25 cellular contexts compared by ENCODE assay signal in the genomic region with DNA sequence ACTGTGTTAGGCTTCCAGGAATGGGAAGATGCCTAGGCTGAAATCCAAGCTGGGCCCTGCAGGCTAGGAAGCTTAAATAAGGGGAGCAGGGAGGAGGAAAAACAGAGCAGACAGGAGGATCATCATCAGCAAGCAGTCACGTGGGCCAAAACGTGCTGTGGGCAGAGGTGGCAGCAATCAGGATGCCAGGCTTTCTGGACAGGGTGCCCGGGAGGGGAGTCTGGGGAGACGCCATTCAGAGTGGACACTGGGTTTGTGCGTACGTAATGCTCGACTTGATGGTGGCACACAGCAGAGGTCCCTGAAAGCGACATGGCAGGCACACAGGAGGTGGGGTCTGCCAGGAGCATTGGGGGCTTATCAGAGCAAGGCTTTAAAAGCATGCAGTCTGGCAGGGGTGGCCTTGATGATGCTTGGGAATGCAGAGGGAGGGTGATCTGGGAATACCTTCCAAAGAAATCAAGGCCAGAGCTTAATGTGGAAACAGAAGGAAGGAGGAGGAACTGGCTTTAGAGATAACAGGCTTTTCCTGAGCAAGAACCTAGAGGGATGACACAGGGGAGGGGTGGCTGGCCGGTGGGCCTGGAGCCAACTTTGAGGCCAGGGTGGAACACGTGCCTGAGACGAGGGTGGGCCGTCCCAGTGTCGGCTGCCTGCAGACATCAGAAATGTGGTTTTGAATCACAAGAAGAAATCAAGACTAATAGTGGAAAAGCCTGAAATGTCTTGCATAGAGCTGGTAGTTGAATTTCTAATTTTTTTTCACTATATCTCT.
A peak's percentile ranks its signal among the peaks of the same experiment; 100 is the strongest.
DNase-seq lines count a peak whose midpoint lies in the region; ATAC-seq, FAIRE-seq and TF ChIP-seq lines count a peak whose summit lies in the region.
"Had no signal": no experiment of that assay in that cellular context is flagged by ENCODE, and none has a peak within 500 bp of the region (broad histone marks: within the 10 kb centered on the region; RNA-seq: fewer than 3 reads in every experiment).

No MANE protein-coding gene starts in this region.

- no peak overlapping the region for H3K4me3 ChIP-seq in osteoblast (ENCODE audit: insufficient read depth, low read length)
- H3K4me3 ChIP-seq: A549, BLaER1, neural progenitor cell, prostate gland, vagina had no signal

- no peaks in the 10 kb centered on the region for H3K9me3 ChIP-seq in osteoblast (ENCODE audit: low read depth, low read length)
- H3K9me3 ChIP-seq: A549, BLaER1, Caco-2, prostate gland, vagina had no signal

- H3K27ac ChIP-seq in osteoblast (ENCODE audit: low read depth, low read length): no peak overlapping the region
- H3K27ac ChIP-seq: A549, BLaER1, neural progenitor cell, prostate gland, vagina had no signal

- intact Hi-C loops in left cardiac atrium (cut with DNase I) (loop anchor here in 1 of 2 donors (10.0 kb wide), 1 partner anchor 213 kb away; a partner anchor contains a TSS), Right ventricle myocardium inferior (cut with DNase I) (no loop called here), left ventricle myocardium superior (cut with micrococcal nuclease) (no loop called here)

- no peaks in the 10 kb centered on the region for H3K36me3 ChIP-seq in osteoblast (ENCODE audit: insufficient read depth, low read length)
- H3K36me3 ChIP-seq: BLaER1, neural progenitor cell, prostate gland, vagina had no signal

- H3K4me2 ChIP-seq in osteoblast (ENCODE audit: insufficient read depth, low read length): no peak overlapping the region
- H3K4me2 ChIP-seq: A549, BLaER1, neural progenitor cell had no signal

- no peak for FAIRE-seq in urothelium cell line (lab: Jason Lieb, UNC)
- FAIRE-seq: A549, GM12891 had no signal

- H3K4me1 ChIP-seq in osteoblast (ENCODE audit: insufficient read depth, low read length): no peaks in the 10 kb centered on the region
- H3K4me1 ChIP-seq: A549, Caco-2, neural progenitor cell, prostate gland had no signal

- no peaks in the 10 kb centered on the region for H4K20me1 ChIP-seq in osteoblast (ENCODE audit: insufficient read depth, low read length)
- H4K20me1 ChIP-seq: BLaER1 had no signal

- peak; percentile 53 to 67 for ATAC-seq in left cardiac atrium
- no peak for ATAC-seq in Right ventricle myocardium inferior
- peak; percentile 52 for ATAC-seq in left ventricle myocardium superior
- ATAC-seq in HG03460 (IDR thresholded peaks at IDR 0.05; ENCODE audit: unreplicated experiment): no peak
- ATAC-seq: A549 had no signal

- H3K79me2 ChIP-seq in osteoblast (ENCODE audit: insufficient read depth, low read length): no peaks in the 10 kb centered on the region

- no peaks in the 10 kb centered on the region for H3K27me3 ChIP-seq in osteoblast (ENCODE audit: insufficient read depth, low read length)
- H3K27me3 ChIP-seq: BLaER1, neural progenitor cell, vagina had no signal

- no peak for DNase-seq in left cardiac atrium
- DNase-seq in Right ventricle myocardium inferior (ENCODE audit: missing footprints): no peak
- peak; percentile 52 for DNase-seq in left ventricle myocardium superior
- peak; percentile 59 for DNase-seq in osteoblast (ENCODE audit: insufficient read length, low spot score, missing footprints)
- peak; percentile 25 for DNase-seq in urothelium cell line (ENCODE audit: low spot score)
- DNase-seq in NCI-H1092 (lab: John Stamatoyannopoulos, UW): no peak
- DNase-seq in medulla oblongata (ENCODE audit: extremely low spot score): no peak
- DNase-seq: activated CD4-positive, alpha-beta T cell treated with anti-CD3 and anti-CD28 coated beads for 48 hours; activated naive CD8-positive, alpha-beta T cell treated with anti-CD3 and anti-CD28 coated beads, Interleukin-2, amount 10 ng/mL, durations not matched to agents 7 days and 5 days; Caco-2; cerebellar nuclear complex; DMS79 treated with DMSO at 0.1 percent for 48 hours; effector memory CD4-positive, alpha-beta T cell; foreskin fibroblast; H7; NCI-H1048; NCI-H187 treated with DMSO at 0.1 percent for 48 hours; NCI-H526 had no signal

- no peak for TF ChIP-seq CTCF in osteoblast (IDR thresholded peaks at IDR 0.05; ENCODE audit: extremely low read depth, low read depth, low read length)

- no peak overlapping the region for H2AFZ ChIP-seq in osteoblast (ENCODE audit: low read length)
- H2AFZ ChIP-seq: neural progenitor cell had no signal

Comparison
In these comparisons a context has a peak if more than half of its experiments do, and no peak if none do; other contexts are left out.
1. ATAC-seq: peak in left cardiac atrium (2 of 2) and left ventricle myocardium superior (single experiment); none in Right ventricle myocardium inferior (single experiment) and HG03460 (single experiment).
2. DNase-seq: peak in left ventricle myocardium superior (single experiment), osteoblast (single experiment) and urothelium cell line (single experiment); none in left cardiac atrium (single experiment), Right ventricle myocardium inferior (single experiment), NCI-H1092 (single experiment) and medulla oblongata (single experiment).